In genomic region chr2:72082021-72082739, GRCh38 we compare ENCODE assay signal across 17 cellular contexts.
"Had no signal": no experiment of that assay in that cellular context is flagged by ENCODE, and none has a peak within 500 bp of the region (broad histone marks: within the 10 kb centered on the region; RNA-seq: fewer than 3 reads in every experiment).

No MANE protein-coding gene starts in this region.

- H3K4me1 Mint-ChIP-seq: activated T-helper 17 cell treated with anti-CD3 and anti-CD28 coated beads, Interleukin-2, amount 50 U/mL, for 72 hours; naive thymus-derived CD4-positive, alpha-beta T cell; stimulated activated naive B cell treated with anti-CD40 and anti-IgM and Interleukin-4, amounts not matched to agents 10 μg/mL and 1 μg/mL and 100 μg/mL, for 72 hours; T-cell had no signal

- H3K27ac ChIP-seq: ascending aorta, colonic mucosa, esophagus squamous epithelium, hepatocyte, neutrophil, parathyroid adenoma, SK-N-MC, thyroid gland had no signal

- H3K27ac Mint-ChIP-seq: activated T-helper 17 cell treated with anti-CD3 and anti-CD28 coated beads, Interleukin-2, amount 50 U/mL, for 72 hours; naive thymus-derived CD4-positive, alpha-beta T cell; stimulated activated naive B cell treated with anti-CD40 and anti-IgM and Interleukin-4, amounts not matched to agents 10 μg/mL and 1 μg/mL and 100 μg/mL, for 72 hours; T-cell had no signal

- H3K4me1 ChIP-seq: ascending aorta, colonic mucosa, parathyroid adenoma, thyroid gland had no signal

- H3K36me3 ChIP-seq: ascending aorta, colonic mucosa, esophagus squamous epithelium, neutrophil, thyroid gland had no signal

- DNase-seq: activated naive CD4-positive, alpha-beta T cell treated with Interleukin-2 at 50 U/mL for 16 hours; colonic mucosa; esophagus squamous epithelium; islet precursor cell; naive thymus-derived CD4-positive, alpha-beta T cell; stimulated activated CD4-positive, alpha-beta T cell treated with anti-CD3 and anti-CD28 coated beads, Interleukin-2, amount 100 ng/mL, for 48 hours; stimulated activated naive B cell treated with anti-CD40 and anti-IgM and Interleukin-4, amounts not matched to agents 10 μg/mL and 1 μg/mL and 100 μg/mL, for 72 hours; T-cell; T-helper 9 cell; thyroid gland had no signal

- H3K4me3 ChIP-seq: ascending aorta, colonic mucosa, esophagus squamous epithelium, hepatocyte, SK-N-MC, thyroid gland had no signal

- H3K27me3 Mint-ChIP-seq: stimulated activated naive B cell treated with anti-CD40 and anti-IgM and Interleukin-4, amounts not matched to agents 10 μg/mL and 1 μg/mL and 100 μg/mL, for 72 hours had no signal

- H3K4me3 Mint-ChIP-seq: activated T-helper 17 cell treated with anti-CD3 and anti-CD28 coated beads, Interleukin-2, amount 50 U/mL, for 72 hours; naive thymus-derived CD4-positive, alpha-beta T cell; stimulated activated naive B cell treated with anti-CD40 and anti-IgM and Interleukin-4, amounts not matched to agents 10 μg/mL and 1 μg/mL and 100 μg/mL, for 72 hours; T-cell had no signal

- H3K36me3 Mint-ChIP-seq: naive thymus-derived CD4-positive, alpha-beta T cell; stimulated activated naive B cell treated with anti-CD40 and anti-IgM and Interleukin-4, amounts not matched to agents 10 μg/mL and 1 μg/mL and 100 μg/mL, for 72 hours; T-cell had no signal

- H3K9me3 ChIP-seq: ascending aorta, colonic mucosa, esophagus squamous epithelium, neutrophil, thyroid gland had no signal

- ATAC-seq: activated CD4-positive, CD25-positive, alpha-beta regulatory T cell treated with anti-CD3 and anti-CD28 coated beads, Interleukin-2, amount 50 U/mL, for 24 hours; activated T-helper 17 cell treated with anti-CD3 and anti-CD28 coated beads, Interleukin-2, amount 50 U/mL, for 72 hours; naive thymus-derived CD4-positive, alpha-beta T cell; T-cell had no signal

- H3K9me3 Mint-ChIP-seq: activated T-helper 17 cell treated with anti-CD3 and anti-CD28 coated beads, Interleukin-2, amount 50 U/mL, for 72 hours had no signal

- H3K27me3 ChIP-seq: ascending aorta, colonic mucosa, esophagus squamous epithelium, neutrophil, thyroid gland had no signal
